In the genomic region with DNA sequence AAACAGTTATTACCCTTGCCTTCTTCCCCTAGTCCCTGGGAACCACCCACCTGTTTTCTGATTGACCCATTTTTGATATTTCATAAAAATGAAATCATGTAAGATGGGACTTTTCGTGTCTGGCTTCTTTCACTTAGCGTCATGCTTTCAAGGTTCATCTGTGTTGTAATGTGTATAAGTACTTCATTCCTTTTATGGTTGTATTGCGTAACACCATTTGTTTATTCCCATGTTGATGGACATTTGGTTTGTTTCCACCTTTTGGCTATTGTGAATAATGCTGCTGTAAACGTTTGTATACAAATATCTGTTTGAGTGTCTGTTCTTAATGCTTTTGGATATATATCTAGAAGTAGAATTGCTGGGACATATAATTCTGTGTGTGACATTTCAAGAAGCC, we compare ENCODE assay signal across 19 cellular contexts.
A peak's percentile ranks its signal among the peaks of the same experiment; 100 is the strongest.
DNase-seq lines count a peak whose midpoint lies in the region; ATAC-seq, FAIRE-seq and TF ChIP-seq lines count a peak whose summit lies in the region.
"Had no signal": no experiment of that assay in that cellular context is flagged by ENCODE, and none has a peak within 500 bp of the region (broad histone marks: within the 10 kb centered on the region; RNA-seq: fewer than 3 reads in every experiment).

No MANE protein-coding gene starts in this region.

- intact Hi-C loops in HCT116 (cut with micrococcal nuclease) = no loop called here
- intact Hi-C loops in activated CD8-positive, alpha-beta T cell treated with anti-CD3 and anti-CD28 coated beads for 36 hours (cut with micrococcal nuclease) = no loop called here

- ATAC-seq in HCT116 = no peak
- no peak for ATAC-seq in activated CD8-positive, alpha-beta T cell treated with anti-CD3 and anti-CD28 coated beads for 36 hours
- ATAC-seq: GM12878 had no signal

- H2BK20ac ChIP-seq in H1 (ENCODE audit: low read length) = no peak overlapping the region

- no peak for TF ChIP-seq EP300 in H1 (IDR thresholded peaks at IDR 0.05; ENCODE audit: borderline replicate concordance in 1 of 2, low read depth in 2 of 2, low read length in 2 of 2)

- H3K9me3 Mint-ChIP-seq in activated CD8-positive, alpha-beta T cell treated with anti-CD3 and anti-CD28 coated beads for 36 hours = peaks cover 7% of the 10 kb centered on the region

- no peak overlapping the region for H3K56ac ChIP-seq in H1 (replicated peaks; ENCODE audit: insufficient read length, low read depth, low read length)

- H3K9ac ChIP-seq in HCT116 (ENCODE audit: low read length) (no peak overlapping the region), H1 (replicated peaks in 1 of 4; ENCODE audit: extremely low read depth in 1 of 4, low read depth in 3 of 4, low read length in 3 of 4) (no peak overlapping the region)
- H3K9ac ChIP-seq: BLaER1 had no signal

- TF ChIP-seq POLR2A in HCT116 (IDR thresholded peaks at IDR 0.05; ENCODE audit: borderline replicate concordance, extremely low read depth, insufficient read depth, insufficient read length) (no peak), H1 (IDR thresholded peaks at IDR 0.05; ENCODE audit: control extremely low read depth in 1 of 2, low read depth in 2 of 2, low read length in 2 of 2) (no peak)

- no peak overlapping the region for H2BK5ac ChIP-seq in H1 (ENCODE audit: low read depth, low read length)

- WGBS in H1 (ENCODE audit: extremely low coverage in 1 of 2, insufficient coverage in 1 of 2, insufficient read length in 1 of 2, insufficient replicate concordance in 2 of 2, low coverage in 1 of 2, low lambda C conversion rate in 2 of 2, missing lambda C conversion rate in 1 of 2), 2 experiments = 83% methylated on average over 4 of the region's 4 CpGs; no CpG with 5 or more reads in 1 of the 2 experiments

- H4K8ac ChIP-seq in H1 (ENCODE audit: extremely low read depth, insufficient read depth, low read length) = no peak overlapping the region

- no peak for TF ChIP-seq CTCF in HCT116 (IDR thresholded peaks at IDR 0.05 in 2 of 3, conservative IDR thresholded peaks at IDR 0.05 in 1 of 3; ENCODE audit: borderline replicate concordance in 1 of 3, insufficient read depth in 1 of 3, low read depth in 2 of 3, low read length in 2 of 3)
- TF ChIP-seq CTCF in H1 (IDR thresholded peaks at IDR 0.05; ENCODE audit: control extremely low read depth in 1 of 3, insufficient read depth in 1 of 3, low read depth in 1 of 3, low read length in 3 of 3) = no peak
- TF ChIP-seq CTCF in activated CD8-positive, alpha-beta T cell treated with anti-CD3 and anti-CD28 coated beads for 36 hours (IDR thresholded peaks at IDR 0.05) = no peak

- FAIRE-seq in H1 (lab: Jason Lieb, UNC) = no peak
- FAIRE-seq: GM12878, HTR-8/SVneo had no signal

- no peaks in the 10 kb centered on the region for H3K9me2 ChIP-seq in HCT116 (ENCODE audit: insufficient read depth)

- no peak overlapping the region for H3K23ac ChIP-seq in H1 (ENCODE audit: insufficient read length)

- H3K79me2 ChIP-seq in HCT116 (ENCODE audit: insufficient read depth, low read length) = no peaks in the 10 kb centered on the region
- H3K79me2 ChIP-seq in H1 (ENCODE audit: control insufficient read depth in 1 of 2, insufficient read depth in 2 of 2, low read length in 2 of 2) = no peaks in the 10 kb centered on the region

- H2AK5ac ChIP-seq in H1 (ENCODE audit: low read depth, low read length) = no peak overlapping the region

- no peak overlapping the region for H4K5ac ChIP-seq in H1 (ENCODE audit: insufficient read length, low read depth, low read length)

- CTCF ChIA-PET in HCT116 (lab: Charles Lee) = no interaction called here
- CTCF ChIA-PET in H1 (lab: Charles Lee; ENCODE audit: partially characterized antibody) = no interaction called here
- CTCF ChIA-PET in activated CD8-positive, alpha-beta T cell treated with anti-CD3 and anti-CD28 coated beads for 36 hours (lab: Charles Lee) = no interaction called here

- H3K9me3 ChIP-seq in HCT116 (ENCODE audit: control insufficient read depth in 1 of 2, insufficient read depth in 1 of 2, low read depth in 1 of 2, low read length in 2 of 2) (no peaks in the 10 kb centered on the region), H1 (ENCODE audit: insufficient read depth in 2 of 2, low read depth in 1 of 2, low read length in 1 of 2) (no peaks in the 10 kb centered on the region)
- H3K9me3 ChIP-seq: BLaER1 had no signal

- H3K4me3 ChIP-seq in HCT116 (replicated peaks in 1 of 2; ENCODE audit: low read depth in 1 of 2, low read length in 2 of 2) = no peak overlapping the region
- H3K4me3 ChIP-seq in H1 (ENCODE audit: extremely low read depth in 1 of 4, insufficient read depth in 2 of 4, low read depth in 3 of 4, low read length in 4 of 4) = no peak overlapping the region
- H3K4me3 ChIP-seq: BLaER1, GM12878 had no signal

- DNase-seq in DMS53 (lab: John Stamatoyannopoulos, UW) (peak; percentile 8), DMS53 treated with DMSO at 0.1 percent for 48 hours (lab: John Stamatoyannopoulos, UW; ENCODE audit: unreplicated experiment) (no peak), HCT116 (ENCODE audit: low read depth, low spot score) (no peak), OCI-M1 (lab: John Stamatoyannopoulos, UW) (peak; percentile 9), H1 (ENCODE audit: low read depth in 1 of 2, low spot score in 2 of 2) (no peak), SKM-1 (lab: John Stamatoyannopoulos, UW; ENCODE audit: unreplicated experiment) (no peak)
- no peak for DNase-seq in activated CD8-positive, alpha-beta T cell treated with anti-CD3 and anti-CD28 coated beads for 36 hours
- no peak for DNase-seq in activated CD4-positive, CD25-positive, alpha-beta regulatory T cell treated with anti-CD3 and anti-CD28 coated beads, Interleukin-2, amount 50 U/mL, for 72 hours
- DNase-seq: CD4-positive, alpha-beta memory T cell; DMS153; DND-41; EL; GOT3; HCEC 1CT had no signal

- no peaks in the 10 kb centered on the region for H3K23me2 ChIP-seq in H1 (ENCODE audit: low read depth, low read length)

- TF ChIP-seq RAD21 in HCT116 (IDR thresholded peaks at IDR 0.05; ENCODE audit: low read depth) (no peak), H1 (IDR thresholded peaks at IDR 0.05 in 1 of 2, conservative IDR thresholded peaks at IDR 0.05 in 1 of 2; ENCODE audit: low read depth in 2 of 2, low read length in 2 of 2) (no peak)

- H3K27ac ChIP-seq in HCT116 (ENCODE audit: low read depth, low read length) = no peak overlapping the region
- no peak overlapping the region for H3K27ac ChIP-seq in H1 (ENCODE audit: low read depth, low read length)
- H3K27ac ChIP-seq: 22Rv1, BLaER1 had no signal

- H2BK12ac ChIP-seq in H1 (ENCODE audit: low read depth, low read length) = no peak overlapping the region

- H3K27me3 ChIP-seq in HCT116 (ENCODE audit: insufficient read depth, low read length) = no peaks in the 10 kb centered on the region
- no peaks in the 10 kb centered on the region for H3K27me3 ChIP-seq in H1 (replicated peaks in 1 of 4; ENCODE audit: control insufficient read depth in 3 of 4, extremely low read depth in 1 of 4, insufficient read depth in 3 of 4, low read length in 3 of 4)
- H3K27me3 ChIP-seq: BLaER1 had no signal

- H4K20me1 ChIP-seq in HCT116 (ENCODE audit: insufficient read depth) (no peaks in the 10 kb centered on the region), H1 (replicated peaks in 1 of 2; ENCODE audit: control insufficient read depth in 1 of 2, insufficient read depth in 2 of 2, low read length in 2 of 2) (no peaks in the 10 kb centered on the region)
- H4K20me1 ChIP-seq: BLaER1 had no signal

- no peak overlapping the region for H3K4ac ChIP-seq in H1 (replicated peaks; ENCODE audit: insufficient read length, low read depth, low read length)

- H3K79me1 ChIP-seq in H1 (ENCODE audit: low read depth, low read length) = no peaks in the 10 kb centered on the region

- H3K36me3 Mint-ChIP-seq in activated CD8-positive, alpha-beta T cell treated with anti-CD3 and anti-CD28 coated beads for 36 hours (ENCODE audit: low read depth) = no peaks in the 10 kb centered on the region
- H3K36me3 Mint-ChIP-seq: CD14-positive monocyte; CD4-positive, alpha-beta memory T cell had no signal

- H3K36me3 ChIP-seq in HCT116 (ENCODE audit: control insufficient read depth in 1 of 2, insufficient read depth in 2 of 2, low read length in 2 of 2) = no peaks in the 10 kb centered on the region
- no peaks in the 10 kb centered on the region for H3K36me3 ChIP-seq in H1 (ENCODE audit: control insufficient read depth in 2 of 4, insufficient read depth in 4 of 4, low read length in 3 of 4)
- H3K36me3 ChIP-seq: BLaER1 had no signal

- H2BK120ac ChIP-seq in H1 (replicated peaks; ENCODE audit: low read depth, low read length) = no peak overlapping the region

- no peak overlapping the region for H3K18ac ChIP-seq in H1 (ENCODE audit: extremely low read depth, low read length)

- H3K4me1 Mint-ChIP-seq in activated CD8-positive, alpha-beta T cell treated with anti-CD3 and anti-CD28 coated beads for 36 hours (ENCODE audit: low read depth) = no peaks in the 10 kb centered on the region
- H3K4me1 Mint-ChIP-seq: CD14-positive monocyte; CD4-positive, alpha-beta memory T cell had no signal

- H3K14ac ChIP-seq in H1 (ENCODE audit: insufficient read length) = no peak overlapping the region

- H2AFZ ChIP-seq in HCT116 (ENCODE audit: low read depth, low read length, poor library complexity, severe bottlenecking) = no peak overlapping the region
- no peak overlapping the region for H2AFZ ChIP-seq in H1 (ENCODE audit: low read length)

- POLR2A ChIA-PET in HCT116 (lab: Charles Lee) (no interaction called here), H1 (lab: Charles Lee; ENCODE audit: partially characterized antibody) (no interaction called here)
- POLR2A ChIA-PET in activated CD8-positive, alpha-beta T cell treated with anti-CD3 and anti-CD28 coated beads for 36 hours (lab: Charles Lee) = no interaction called here

- H3K4me2 ChIP-seq in HCT116 (ENCODE audit: low read length) (no peak overlapping the region), H1 (ENCODE audit: insufficient read depth in 1 of 2, low read depth in 2 of 2, low read length in 2 of 2) (no peak overlapping the region)
- H3K4me2 ChIP-seq: BLaER1 had no signal

- no peak overlapping the region for H3K4me3 Mint-ChIP-seq in activated CD8-positive, alpha-beta T cell treated with anti-CD3 and anti-CD28 coated beads for 36 hours
- H3K4me3 Mint-ChIP-seq: CD14-positive monocyte; CD4-positive, alpha-beta memory T cell had no signal

- no peak overlapping the region for H4K91ac ChIP-seq in H1 (replicated peaks; ENCODE audit: insufficient read length, low read length)

- H3K4me1 ChIP-seq in HCT116 (ENCODE audit: control insufficient read depth in 1 of 2, insufficient read depth in 2 of 2, low read length in 2 of 2) (no peaks in the 10 kb centered on the region), H1 (replicated peaks in 1 of 4; ENCODE audit: control insufficient read depth in 3 of 4, insufficient read depth in 4 of 4, low read length in 3 of 4) (no peaks in the 10 kb centered on the region)
- H3K4me1 ChIP-seq: BLaER1 had no signal

- no peak overlapping the region for H2BK15ac ChIP-seq in H1 (ENCODE audit: low read length)

- BruUV-seq in HCT116 (replicated peaks; lab: Mats Ljungman, UMichigan) = no TSS peak

- H3K27ac Mint-ChIP-seq in activated CD8-positive, alpha-beta T cell treated with anti-CD3 and anti-CD28 coated beads for 36 hours = no peak overlapping the region
- H3K27ac Mint-ChIP-seq: CD14-positive monocyte; CD4-positive, alpha-beta memory T cell had no signal

- RAD21 ChIA-PET in HCT116 (lab: Charles Lee; ENCODE audit: low non-redundant PET in 1 of 2, low total read pairs in 2 of 2, uncharacterized antibody in 2 of 2, unreplicated experiment in 2 of 2) = no interaction called here

- H3K27me3 Mint-ChIP-seq in activated CD8-positive, alpha-beta T cell treated with anti-CD3 and anti-CD28 coated beads for 36 hours = no peaks in the 10 kb centered on the region
- H3K27me3 Mint-ChIP-seq: CD4-positive, alpha-beta memory T cell had no signal

Comparison
In these comparisons a context has a peak if more than half of its experiments do, and no peak if none do; other contexts are left out.
1. DNase-seq: peak in DMS53 (single experiment) and OCI-M1 (single experiment); none in DMS53 treated with DMSO at 0.1 percent for 48 hours (single experiment), HCT116 (single experiment), H1 (0 of 2), activated CD8-positive, alpha-beta T cell treated with anti-CD3 and anti-CD28 coated beads for 36 hours (single experiment), activated CD4-positive, CD25-positive, alpha-beta regulatory T cell treated with anti-CD3 and anti-CD28 coated beads, Interleukin-2, amount 50 U/mL, for 72 hours (single experiment) and SKM-1 (single experiment).